10 cellular contexts compared by ENCODE assay signal in genomic region chr5:126970517-126971017, GRCh38. TPM values are rescaled to one million over a fixed set of nuclear protein-coding genes. Genes with fewer than 3 reads are reported as not detected.
DNase-seq lines count a peak whose midpoint lies in the region; ATAC-seq, FAIRE-seq and TF ChIP-seq lines count a peak whose summit lies in the region.
"Had no signal": no experiment of that assay in that cellular context is flagged by ENCODE, and none has a peak within 500 bp of the region (broad histone marks: within the 10 kb centered on the region; RNA-seq: fewer than 3 reads in every experiment).

No MANE protein-coding gene starts in this region.

- intact Hi-C loops in K562 (cut with micrococcal nuclease), result loop anchor here (1.0 to 10.0 kb wide), 4 partner anchors 60 to 344 kb away; partner anchors contain the start of genes LMNB1 and MARCHF3

- FAIRE-seq in K562 (lab: Jason Lieb, UNC), result peak; percentile 59

- ATAC-seq in K562 (peak; percentile 17; the same call in 2 of the 3 replicates), lung (ENCODE audit: insufficient read depth, low FRiP score) (peak; percentile 47), GM21526 (IDR thresholded peaks at IDR 0.05; ENCODE audit: low FRiP score, unreplicated experiment) (no peak), HG03095 (IDR thresholded peaks at IDR 0.05; ENCODE audit: unreplicated experiment) (no peak)

- TF ChIP-seq POLR2A in K562 (conservative IDR thresholded peaks at IDR 0.05), result no peak

- H3K9me1 ChIP-seq in K562 (ENCODE audit: control insufficient read depth, insufficient read depth, low read length), result no peaks in the 10 kb centered on the region

- peak; percentile 89 for DNase-seq in AG10803 (ENCODE audit: low read depth)
- DNase-seq in HS-5 (ENCODE audit: low read depth), result peak; percentile 96
- DNase-seq in K562 (ENCODE audit: extremely low read depth in 1 of 4, low spot score in 3 of 4), result peak in 1 of 4 experiments; percentile 47
- DNase-seq in lung (ENCODE audit: low spot score), result no peak
- no peak for DNase-seq in mucosa of gallbladder (ENCODE audit: low spot score)
- no peak for DNase-seq in stimulated activated CD8-positive, alpha-beta memory T cell treated with anti-CD3 and anti-CD28 coated beads, Interleukin-4, amount 100 ng/mL, for 48 hours
- DNase-seq: activated CD8-positive, alpha-beta memory T cell treated with anti-CD3 and anti-CD28 coated beads, Interleukin-2, amount 50 U/mL, for 48 hours; dorsolateral prefrontal cortex had no signal

- TF ChIP-seq EP300 in K562 (IDR thresholded peaks at IDR 0.05; ENCODE audit: low read length), result no peak

- H3K36me3 ChIP-seq in K562 (ENCODE audit: control insufficient read depth, insufficient read depth, low read length) (peaks cover 3% of the 10 kb centered on the region; the same call in 1 of the 3 replicates), lung (ENCODE audit: control insufficient read depth in 2 of 2, insufficient read depth in 2 of 2, low read length in 2 of 2) (no peaks in the 10 kb centered on the region)

- TF ChIP-seq RAD21 in K562 (CRISPR knock-in tag; conservative IDR thresholded peaks at IDR 0.05 in 1 of 2, IDR thresholded peaks at IDR 0.05 in 1 of 2), result no peak

- no peaks in the 10 kb centered on the region for H4K20me1 ChIP-seq in K562 (replicated peaks; ENCODE audit: control insufficient read depth, insufficient read depth, low read length)

- CTCF ChIA-PET in K562 (lab: Yijun Ruan, JAX; ENCODE audit: low intra/inter-chr PET ratio), result no interaction called here

- no peaks in the 10 kb centered on the region for H3K9me3 ChIP-seq in K562 (replicated peaks; ENCODE audit: control insufficient read depth, insufficient read depth, low read depth, low read length)
- no peaks in the 10 kb centered on the region for H3K9me3 ChIP-seq in lung (ENCODE audit: control insufficient read depth in 2 of 2, insufficient read depth in 1 of 2, low read length in 1 of 2)

- 28% methylated on average over 2 of the region's 2 CpGs for WGBS in K562 (ENCODE audit: insufficient coverage, low coverage, missing lambda C conversion rate)
- 38 to 45% methylated on average over 2 of the region's 2 CpGs for WGBS in lung, 2 donors

- H3K79me2 ChIP-seq in K562 (ENCODE audit: control insufficient read depth, insufficient read depth, low read length), result peaks cover 79% of the 10 kb centered on the region

- H3K9ac ChIP-seq in K562 (ENCODE audit: insufficient read depth in 1 of 2, low read depth in 2 of 2, low read length in 2 of 2), result peak overlapping the region in 1 of 2 experiments; percentile 62; a peak in 2 of 4 replicates

- in situ Hi-C loops in K562 (cut with MboI), result no loop called here

- no TSS peak for BruUV-seq in K562 (replicated peaks; lab: Mats Ljungman, UMichigan)

- H3K4me2 ChIP-seq in K562 (ENCODE audit: insufficient read depth, low read length), result peak overlapping the region; percentile 37

- H3K4me3 ChIP-seq in AG10803 (ENCODE audit: low read length), result no peak overlapping the region
- H3K4me3 ChIP-seq in K562, result no peak overlapping the region
- H3K4me3 ChIP-seq in lung, result no peak overlapping the region
- H3K4me3 ChIP-seq: dorsolateral prefrontal cortex had no signal

- peak overlapping the region; percentile 49; the same call in 1 of the 2 replicates for H2AFZ ChIP-seq in K562 (ENCODE audit: low read depth, low read length)

- POLR2A ChIA-PET in K562 (lab: Yijun Ruan, JAX), result interaction anchor here (0.7 to 1.5 kb wide), 5 partner anchors 28 to 60 kb away, joined by 3 to 5 read pairs (median 3); partner anchors contain the start of gene MARCHF3

- no peak for TF ChIP-seq CTCF in AG10803 (conservative IDR thresholded peaks at IDR 0.05; ENCODE audit: low read length)
- TF ChIP-seq CTCF in K562 (IDR thresholded peaks at IDR 0.05 in 2 of 3, conservative IDR thresholded peaks at IDR 0.05 in 1 of 3; ENCODE audit: insufficient read depth in 2 of 3, low read depth in 1 of 3, low read length in 3 of 3), result no peak
- TF ChIP-seq CTCF in lung (IDR thresholded peaks at IDR 0.05; ENCODE audit: control extremely low read depth, extremely low read depth), result no peak

- peak overlapping the region; percentile 79 for H3K27ac ChIP-seq in K562 (ENCODE audit: extremely low read depth, low read depth, low read length)
- peak overlapping the region in 1 of 2 donors; percentile 78 for H3K27ac ChIP-seq in lung (ENCODE audit: low read depth in 1 of 2, low read length in 1 of 2)

- H3K27me3 ChIP-seq in K562 (ENCODE audit: control insufficient read depth in 2 of 2, insufficient read depth in 2 of 2, low read length in 2 of 2), result no peaks in the 10 kb centered on the region
- no peaks in the 10 kb centered on the region for H3K27me3 ChIP-seq in lung (ENCODE audit: control insufficient read depth, insufficient read depth)
- H3K27me3 ChIP-seq: dorsolateral prefrontal cortex had no signal

- H3K4me1 ChIP-seq in K562 (replicated peaks in 1 of 2; ENCODE audit: control insufficient read depth in 2 of 2, insufficient read depth in 2 of 2, low read length in 2 of 2), result peaks cover 32 to 61% of the 10 kb centered on the region in 2 experiments
- peaks cover 2 to 21% of the 10 kb centered on the region in 2 donors for H3K4me1 ChIP-seq in lung (ENCODE audit: control insufficient read depth in 2 of 2, insufficient read depth in 2 of 2, low read length in 2 of 2)

TF ChIP-seq in K562, 482 proteins besides CTCF, POLR2A, EP300 and RAD21 (continues in another document):
- no peak for TF ChIP-seq TCF15 (CRISPR knock-in tag; IDR thresholded peaks at IDR 0.05)
- TF ChIP-seq ZNF507 (tag; conservative IDR thresholded peaks at IDR 0.05), result no peak
- TF ChIP-seq TEAD4 (IDR thresholded peaks at IDR 0.05; ENCODE audit: low read length), result 0 out of 2 replicates have a peak, but pooled peaks have one; percentile 29
- TF ChIP-seq TEAD4 (CRISPR knock-in tag; IDR thresholded peaks at IDR 0.05; ENCODE audit: borderline replicate concordance), result no peak
- peak; percentile 60; the same call in 1 of the 2 replicates for TF ChIP-seq ETV1 (tag; conservative IDR thresholded peaks at IDR 0.05; ENCODE audit: low read depth)
- no peak for TF ChIP-seq ZNF124 (CRISPR knock-in tag; IDR thresholded peaks at IDR 0.05)
- peak; percentile 19 for TF ChIP-seq MEIS2 (IDR thresholded peaks at IDR 0.05; ENCODE audit: partially characterized antibody)
- TF ChIP-seq BACH1 (tag; IDR thresholded peaks at IDR 0.05), result no peak
- TF ChIP-seq GTF2B (IDR thresholded peaks at IDR 0.05; ENCODE audit: extremely low read depth, insufficient read length), result no peak

RNA-seq across cellular contexts. Expression of gene MARCHF3, which starts 59.8 kb away (rescaled TPM):
- total RNA-seq in K562 (2011; cell fraction: chromatin; rRNA removed; ENCODE audit: low replicate concordance), result 71.0 and 71.2 TPM in 2 replicates
- 72.9 and 84.2 TPM in 2 replicates for total RNA-seq in K562 (2011; cell fraction: nucleolus; rRNA removed)
- 80.1 and 101 TPM in 2 replicates for total RNA-seq in K562 (2011; cell fraction: nucleoplasm; rRNA removed)
- total RNA-seq in K562 (2014; rRNA removed) (12.2 and 21.1 TPM in 2 replicates), K562 (2014; rRNA removed; fragmentation: Illumina TruSeq; extraction: Trizol) (19.9 and 20.2 TPM in 2 replicates), K562 (2015; rRNA removed; fragmentation: Illumina TruSeq; extraction: Trizol) (16.8 and 18.5 TPM in 2 replicates), K562 (2021) (23.5 TPM in 2 replicates), lung (10 to 100 TPM; 10.2 to 17.0 TPM), mucosa of gallbladder (48.2 TPM)
- polyA plus RNA-seq in K562 (2011; rRNA removed) (34.1 and 37.4 TPM in 2 replicates), K562 (2014; fragmentation: Illumina TruSeq; extraction: Trizol) (13.4 and 16.5 TPM in 2 replicates), K562 (2014; fragmentation: Nextera tagmentation; extraction: Ambion mirVana) (1 to 10 TPM; 5.6 to 7.6 TPM), K562 (2014; rRNA removed) (7.8 and 10.4 TPM in 2 replicates), lung (10 to 100 TPM in 1 of 2 donors, 1 to 10 TPM in 1; 3.7 to 16.0 TPM)
- 24.1 and 35.9 TPM in 2 replicates for polyA plus RNA-seq in K562 (2011; cell fraction: cytosol; rRNA removed)
- 39.3 and 39.4 TPM in 2 replicates for polyA plus RNA-seq in K562 (2011; cell fraction: nucleus; rRNA removed)
- 21.4 and 29.8 TPM in 2 replicates for polyA plus RNA-seq in K562 (2012)
- 43.9 and 60.4 TPM in 2 replicates for polyA minus RNA-seq in K562 (2011; rRNA and poly(A)+ RNA removed)
- polyA minus RNA-seq in K562 (2011; cell fraction: cytosol; rRNA and poly(A)+ RNA removed), result 24.6 and 34.4 TPM in 2 replicates
- polyA minus RNA-seq in K562 (2011; cell fraction: nucleus; rRNA and poly(A)+ RNA removed), result 57.8 and 62.6 TPM in 2 replicates

Comparison
In these comparisons a context has a peak if more than half of its experiments do, and no peak if none do; other contexts are left out.
1. DNase-seq: peak in AG10803 (single experiment) and HS-5 (single experiment); none in lung (single experiment), mucosa of gallbladder (single experiment) and stimulated activated CD8-positive, alpha-beta memory T cell treated with anti-CD3 and anti-CD28 coated beads, Interleukin-4, amount 100 ng/mL, for 48 hours (single experiment).
2. ATAC-seq: peak in K562 (single experiment) and lung (single experiment); none in GM21526 (single experiment) and HG03095 (single experiment).